In the genomic region with DNA sequence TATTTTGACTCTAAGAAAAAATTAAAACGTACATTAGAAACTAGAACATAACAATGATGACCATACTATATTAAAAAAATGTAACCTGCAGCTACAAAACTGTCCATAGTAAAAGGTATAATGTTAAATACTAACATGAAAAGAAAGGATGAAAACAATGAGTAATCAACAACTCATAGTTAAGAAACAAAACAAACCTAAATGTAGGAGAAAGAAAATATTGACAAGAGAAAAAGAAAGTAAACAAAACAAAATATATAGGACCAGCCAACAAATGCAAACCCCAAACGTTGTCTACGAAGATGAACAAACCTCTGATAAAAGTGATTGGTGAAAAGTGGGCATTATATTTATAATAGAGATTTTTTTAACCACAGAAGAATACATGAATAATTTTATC, we compare ENCODE assay signal across 39 cellular contexts.
"Had no signal": no experiment of that assay in that cellular context is flagged by ENCODE, and none has a peak within 500 bp of the region (broad histone marks: within the 10 kb centered on the region; RNA-seq: fewer than 3 reads in every experiment).

No MANE protein-coding gene starts in this region.

- H3K4me3 Mint-ChIP-seq: activated naive CD4-positive, alpha-beta T cell treated with anti-CD3 and anti-CD28 coated beads for 36 hours; activated naive CD4-positive, alpha-beta T cell treated with anti-CD3 and anti-CD28 coated beads, Interleukin-2, amount 10 ng/mL, durations not matched to agents 7 days and 5 days; activated naive CD4-positive, alpha-beta T cell treated with anti-CD3 and anti-CD28 coated beads, Interleukin-2, amount 50 U/mL, for 24 hours; activated naive CD8-positive, alpha-beta T cell; activated naive CD8-positive, alpha-beta T cell treated with anti-CD3 and anti-CD28 coated beads for 36 hours; activated naive CD8-positive, alpha-beta T cell treated with anti-CD3 and anti-CD28 coated beads, Interleukin-2, amount 10 ng/mL, durations not matched to agents 7 days and 5 days; activated naive CD8-positive, alpha-beta T cell treated with anti-CD3 and anti-CD28 coated beads, Interleukin-2, amount 50 U/mL, for 24 hours; activated T-cell treated with anti-CD3 and anti-CD28 coated beads, Interleukin-2, amount 50 U/mL, for 24 hours; activated T-cell treated with anti-CD3 and anti-CD28 coated beads, Interleukin-2, amount 50 U/mL, for 4 hours; activated T-cell treated with anti-CD3 and anti-CD28 coated beads, Interleukin-2, amount 50 U/mL, for 72 hours; activated T-helper 17 cell treated with anti-CD3 and anti-CD28 coated beads, Interleukin-2, amount 50 U/mL, for 72 hours; brain; central memory CD8-positive, alpha-beta T cell had no signal

- H3K9me3 Mint-ChIP-seq: activated naive CD4-positive, alpha-beta T cell treated with anti-CD3 and anti-CD28 coated beads for 36 hours; activated naive CD4-positive, alpha-beta T cell treated with anti-CD3 and anti-CD28 coated beads, Interleukin-2, amount 10 ng/mL, durations not matched to agents 7 days and 5 days; activated naive CD4-positive, alpha-beta T cell treated with anti-CD3 and anti-CD28 coated beads, Interleukin-2, amount 50 U/mL, for 24 hours; activated naive CD4-positive, alpha-beta T cell treated with anti-CD3 and anti-CD28 coated beads, Interleukin-2, amount 50 U/mL, for 72 hours; activated naive CD8-positive, alpha-beta T cell treated with anti-CD3 and anti-CD28 coated beads for 36 hours; activated naive CD8-positive, alpha-beta T cell treated with anti-CD3 and anti-CD28 coated beads, Interleukin-2, amount 10 ng/mL, durations not matched to agents 7 days and 5 days; activated naive CD8-positive, alpha-beta T cell treated with anti-CD3 and anti-CD28 coated beads, Interleukin-2, amount 50 U/mL, for 24 hours; activated T-cell treated with anti-CD3 and anti-CD28 coated beads, Interleukin-2, amount 50 U/mL, for 24 hours; activated T-cell treated with anti-CD3 and anti-CD28 coated beads, Interleukin-2, amount 50 U/mL, for 4 hours; activated T-cell treated with anti-CD3 and anti-CD28 coated beads, Interleukin-2, amount 50 U/mL, for 72 hours; activated T-helper 17 cell treated with anti-CD3 and anti-CD28 coated beads, Interleukin-2, amount 50 U/mL, for 72 hours; activated T-helper 2 cell treated with anti-CD3 and anti-CD28 coated beads, Interferon-gamma antibody, Interleukin-2, Interleukin-4, amounts not matched to agents 10 μg/mL and 5 μg/mL and 100 μg/mL, durations not matched to agents 14 hours and 24 hours and 36 hours; central memory CD8-positive, alpha-beta T cell had no signal

- H3K4me1 ChIP-seq: adrenal gland, body of pancreas, breast epithelium had no signal

- H3K36me3 ChIP-seq: adrenal gland, ascending aorta, brain microvascular endothelial cell, breast epithelium, cardiac muscle cell had no signal

- H3K27ac Mint-ChIP-seq: activated naive CD4-positive, alpha-beta T cell treated with anti-CD3 and anti-CD28 coated beads for 36 hours; activated naive CD4-positive, alpha-beta T cell treated with anti-CD3 and anti-CD28 coated beads, Interleukin-2, amount 10 ng/mL, durations not matched to agents 7 days and 5 days; activated naive CD4-positive, alpha-beta T cell treated with anti-CD3 and anti-CD28 coated beads, Interleukin-2, amount 50 U/mL, for 24 hours; activated naive CD4-positive, alpha-beta T cell treated with anti-CD3 and anti-CD28 coated beads, Interleukin-2, amount 50 U/mL, for 72 hours; activated naive CD8-positive, alpha-beta T cell; activated naive CD8-positive, alpha-beta T cell treated with anti-CD3 and anti-CD28 coated beads for 36 hours; activated naive CD8-positive, alpha-beta T cell treated with anti-CD3 and anti-CD28 coated beads, Interleukin-2, amount 10 ng/mL, durations not matched to agents 7 days and 5 days; activated naive CD8-positive, alpha-beta T cell treated with anti-CD3 and anti-CD28 coated beads, Interleukin-2, amount 50 U/mL, for 24 hours; activated T-cell treated with anti-CD3 and anti-CD28 coated beads, Interleukin-2, amount 50 U/mL, for 24 hours; activated T-cell treated with anti-CD3 and anti-CD28 coated beads, Interleukin-2, amount 50 U/mL, for 72 hours; activated T-helper 17 cell treated with anti-CD3 and anti-CD28 coated beads, Interleukin-2, amount 50 U/mL, for 72 hours; activated T-helper 2 cell treated with anti-CD3 and anti-CD28 coated beads, Interferon-gamma antibody, Interleukin-2, Interleukin-4, amounts not matched to agents 10 μg/mL and 5 μg/mL and 100 μg/mL, durations not matched to agents 14 hours and 24 hours and 36 hours; brain had no signal

- H3K36me3 Mint-ChIP-seq: activated naive CD4-positive, alpha-beta T cell treated with anti-CD3 and anti-CD28 coated beads, Interleukin-2, amount 10 ng/mL, durations not matched to agents 7 days and 5 days; activated naive CD4-positive, alpha-beta T cell treated with anti-CD3 and anti-CD28 coated beads, Interleukin-2, amount 50 U/mL, for 24 hours; activated naive CD4-positive, alpha-beta T cell treated with anti-CD3 and anti-CD28 coated beads, Interleukin-2, amount 50 U/mL, for 72 hours; activated naive CD8-positive, alpha-beta T cell; brain had no signal

- ATAC-seq: activated naive CD4-positive, alpha-beta T cell treated with anti-CD3 and anti-CD28 coated beads, Interleukin-2, amount 50 U/mL, for 72 hours; activated naive CD8-positive, alpha-beta T cell treated with anti-CD3 and anti-CD28 coated beads, Interleukin-2, amount 50 U/mL, for 24 hours; activated T-cell treated with anti-CD3 and anti-CD28 coated beads, Interleukin-2, amount 50 U/mL, for 4 hours; activated T-cell treated with anti-CD3 and anti-CD28 coated beads, Interleukin-2, amount 50 U/mL, for 72 hours; activated T-helper 17 cell treated with anti-CD3 and anti-CD28 coated beads, Interleukin-2, amount 50 U/mL, for 72 hours; body of pancreas had no signal

- H3K27ac ChIP-seq: adrenal gland, ascending aorta, body of pancreas, brain microvascular endothelial cell, breast epithelium, cardiac muscle cell had no signal

- H3K4me3 ChIP-seq: adrenal gland, ascending aorta, body of pancreas, breast epithelium, cardiac muscle cell had no signal

- H3K27me3 Mint-ChIP-seq: activated naive CD4-positive, alpha-beta T cell treated with anti-CD3 and anti-CD28 coated beads, Interleukin-2, amount 10 ng/mL, durations not matched to agents 7 days and 5 days; activated naive CD4-positive, alpha-beta T cell treated with anti-CD3 and anti-CD28 coated beads, Interleukin-2, amount 50 U/mL, for 24 hours; activated naive CD8-positive, alpha-beta T cell; activated naive CD8-positive, alpha-beta T cell treated with anti-CD3 and anti-CD28 coated beads for 36 hours; activated naive CD8-positive, alpha-beta T cell treated with anti-CD3 and anti-CD28 coated beads, Interleukin-2, amount 50 U/mL, for 24 hours; activated T-cell treated with anti-CD3 and anti-CD28 coated beads, Interleukin-2, amount 50 U/mL, for 24 hours had no signal

- FAIRE-seq: astrocyte, bronchial epithelial cell had no signal

- H3K9me3 ChIP-seq: adrenal gland, ascending aorta, body of pancreas, breast epithelium had no signal

- DNase-seq: activated effector memory CD4-positive, alpha-beta T cell treated with anti-CD3 and anti-CD28 coated beads, Interleukin-2, amount 50 U/mL, for 16 hours; activated effector memory CD4-positive, alpha-beta T cell treated with Interleukin-2 at 50 U/mL for 16 hours; activated gamma-delta T cell; activated gamma-delta T cell treated with Interleukin-2 at 50 U/mL for 16 hours; activated naive CD4-positive, alpha-beta T cell; activated naive CD4-positive, alpha-beta T cell treated with anti-CD3 and anti-CD28 coated beads for 36 hours; activated naive CD4-positive, alpha-beta T cell treated with anti-CD3 and anti-CD28 coated beads, Interleukin-2, amount 10 ng/mL, durations not matched to agents 7 days and 5 days; activated naive CD4-positive, alpha-beta T cell treated with anti-CD3 and anti-CD28 coated beads, Interleukin-2, amount 50 U/mL, for 16 hours; activated naive CD4-positive, alpha-beta T cell treated with Interleukin-2 at 50 U/mL for 16 hours; activated naive CD8-positive, alpha-beta T cell treated with anti-CD3 and anti-CD28 coated beads for 36 hours; activated naive CD8-positive, alpha-beta T cell treated with anti-CD3 and anti-CD28 coated beads, Interleukin-2, amount 10 ng/mL, durations not matched to agents 7 days and 5 days; activated naive CD8-positive, alpha-beta T cell treated with anti-CD3 and anti-CD28 coated beads, Interleukin-2, amount 50 U/mL, for 24 hours; activated T-cell treated with anti-CD3 and anti-CD28 coated beads, Interleukin-2, amount 50 U/mL, for 1 hour; activated T-cell treated with anti-CD3 and anti-CD28 coated beads, Interleukin-2, amount 50 U/mL, for 24 hours; activated T-cell treated with anti-CD3 and anti-CD28 coated beads, Interleukin-2, amount 50 U/mL, for 4 hours; activated T-cell treated with anti-CD3 and anti-CD28 coated beads, Interleukin-2, amount 50 U/mL, for 48 hours; activated T-cell treated with anti-CD3 and anti-CD28 coated beads, Interleukin-2, amount 50 U/mL, for 72 hours; adrenal gland; amniotic stem cell; amygdala; anterior cingulate cortex; aorta; body of pancreas; brain microvascular endothelial cell; caudate nucleus; central memory CD4-positive, alpha-beta T cell; cerebellar nuclear complex had no signal

- H3K27me3 ChIP-seq: adrenal gland, ascending aorta, body of pancreas, brain microvascular endothelial cell, breast epithelium, cardiac muscle cell had no signal

- H3K4me1 Mint-ChIP-seq: activated naive CD4-positive, alpha-beta T cell treated with anti-CD3 and anti-CD28 coated beads, Interleukin-2, amount 10 ng/mL, durations not matched to agents 7 days and 5 days; activated naive CD4-positive, alpha-beta T cell treated with anti-CD3 and anti-CD28 coated beads, Interleukin-2, amount 50 U/mL, for 24 hours; activated naive CD8-positive, alpha-beta T cell treated with anti-CD3 and anti-CD28 coated beads, Interleukin-2, amount 50 U/mL, for 24 hours; activated T-helper 17 cell treated with anti-CD3 and anti-CD28 coated beads, Interleukin-2, amount 50 U/mL, for 72 hours; brain; central memory CD8-positive, alpha-beta T cell had no signal
